Comparison of ENCODE assay signal across 8 cellular contexts in the genomic region with DNA sequence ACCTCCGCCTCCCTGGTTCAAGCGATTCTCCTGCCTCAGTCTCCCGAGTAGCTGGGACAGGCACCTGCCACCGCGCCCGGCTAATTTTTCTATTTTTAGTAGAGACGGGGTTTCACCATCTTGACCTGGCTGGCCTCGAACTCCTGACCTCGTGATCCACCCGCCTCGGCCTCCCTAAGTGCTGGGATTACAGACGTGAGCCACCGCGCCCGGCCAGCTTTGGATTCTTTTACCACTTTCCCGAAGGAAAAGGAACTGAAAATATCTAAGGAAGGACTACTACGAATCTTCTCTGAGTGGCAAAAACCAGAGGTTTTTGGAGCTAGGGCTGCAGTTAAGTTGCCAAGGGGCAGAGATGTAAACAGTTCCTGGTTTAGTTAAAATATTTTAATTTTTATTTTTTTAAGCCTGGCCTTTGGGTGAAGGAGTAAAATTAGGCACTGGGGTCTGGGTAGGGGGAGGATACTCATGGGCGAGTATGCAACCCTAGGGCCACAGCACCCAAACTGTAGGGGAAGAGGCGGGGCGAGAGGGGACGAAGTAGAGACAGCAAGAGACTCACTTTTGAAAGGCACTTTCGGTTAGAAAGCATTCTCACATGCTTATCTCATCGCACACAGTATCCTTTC. TPM values are rescaled to one million over a fixed set of nuclear protein-coding genes. Genes with fewer than 3 reads are reported as not detected.
A peak's percentile ranks its signal among the peaks of the same experiment; 100 is the strongest.
DNase-seq lines count a peak whose midpoint lies in the region; ATAC-seq and TF ChIP-seq lines count a peak whose summit lies in the region.

No MANE protein-coding gene starts in this region.

- DNase-seq in MCF 10A (ENCODE audit: unreplicated experiment) = no peak
- peak in 1 of 2 donors; percentile 25 for DNase-seq in memory B cell (ENCODE audit: low spot score in 2 of 2)
- DNase-seq in NCI-H526 treated with DMSO at 0.1 percent for 48 hours (lab: John Stamatoyannopoulos, UW) = no peak
- DNase-seq in NCI-H2171 (lab: John Stamatoyannopoulos, UW) = no peak
- no peak for DNase-seq in kidney tubule cell (ENCODE audit: low spot score)

- peak overlapping the region; percentile 88 for H3K27ac ChIP-seq in OCI-LY3 (ENCODE audit: low read length)
- H3K27ac ChIP-seq in stomach smooth muscle (ENCODE audit: low read length) = peak overlapping the region; percentile 91

- TSS peak; percentile 58 for BruUV-seq in MCF 10A (replicated peaks; lab: Mats Ljungman, UMichigan)

- CTCF ChIA-PET in MCF 10A (lab: Yijun Ruan, JAX) = interaction anchor here (0.7 to 2.6 kb wide), 5 partner anchors 40 to 268 kb away, joined by 3 to 16 read pairs (median 5); a partner anchor contains a TSS

- H3K4me3 Mint-ChIP-seq in MCF 10A (ENCODE audit: unreplicated experiment) (peak overlapping the region; percentile 98), memory B cell (peak overlapping the region; percentile 96)

- H3K27me3 Mint-ChIP-seq in MCF 10A (ENCODE audit: insufficient read depth, unreplicated experiment) (no peaks in the 10 kb centered on the region), memory B cell (no peaks in the 10 kb centered on the region)

- ATAC-seq in GM19372 (IDR thresholded peaks at IDR 0.05; ENCODE audit: low read depth, unreplicated experiment) (peak; percentile 45), memory B cell (ENCODE audit: low read depth) (no peak)

- H3K9ac ChIP-seq in OCI-LY3 (ENCODE audit: low read length) = peak overlapping the region; percentile 78
- peak overlapping the region; percentile 88 to 95 for H3K9ac ChIP-seq in stomach smooth muscle (ENCODE audit: low read length in 2 of 2)

- H4K20me1 ChIP-seq in OCI-LY3 (ENCODE audit: insufficient read depth, low read length) = no peaks in the 10 kb centered on the region

- H3K36me3 Mint-ChIP-seq in MCF 10A (ENCODE audit: insufficient read depth, unreplicated experiment) = peaks cover 8% of the 10 kb centered on the region
- peaks cover 3% of the 10 kb centered on the region for H3K36me3 Mint-ChIP-seq in memory B cell

- peak overlapping the region; percentile 81 for H2AFZ ChIP-seq in OCI-LY3 (ENCODE audit: low read depth, low read length)

- no peaks in the 10 kb centered on the region for H3K9me3 ChIP-seq in OCI-LY3 (ENCODE audit: insufficient read depth, low read length)
- H3K9me3 ChIP-seq in stomach smooth muscle (ENCODE audit: control insufficient read depth in 2 of 2, low read length in 2 of 2) = no peaks in the 10 kb centered on the region

- TF ChIP-seq CTCF in OCI-LY3 (IDR thresholded peaks at IDR 0.05; ENCODE audit: low read depth, low read length) (no peak), MCF 10A (IDR thresholded peaks at IDR 0.05; ENCODE audit: unreplicated experiment) (no peak)

- H3K27ac Mint-ChIP-seq in MCF 10A (ENCODE audit: low read depth, unreplicated experiment) = peak overlapping the region; percentile 98
- peak overlapping the region; percentile 100 for H3K27ac Mint-ChIP-seq in memory B cell

- no peaks in the 10 kb centered on the region for H3K9me3 Mint-ChIP-seq in MCF 10A (ENCODE audit: unreplicated experiment)
- H3K9me3 Mint-ChIP-seq in memory B cell = no peaks in the 10 kb centered on the region

- H3K4me3 ChIP-seq in OCI-LY3 (ENCODE audit: low read length) (peak overlapping the region; percentile 93), stomach smooth muscle (ENCODE audit: low read length in 2 of 2) (peak overlapping the region; percentile 94 to 95)

- H3K4me1 Mint-ChIP-seq in MCF 10A (ENCODE audit: insufficient read depth, unreplicated experiment) = peaks cover 21% of the 10 kb centered on the region
- peaks cover 22% of the 10 kb centered on the region for H3K4me1 Mint-ChIP-seq in memory B cell

- intact Hi-C loops in MCF 10A (cut with micrococcal nuclease) = loop anchor here (5.0 kb wide), 2 partner anchors 139 to 246 kb away; no protein-coding TSS in a partner anchor

- H3K27me3 ChIP-seq in OCI-LY3 (ENCODE audit: low read depth, low read length) = no peaks in the 10 kb centered on the region
- no peaks in the 10 kb centered on the region for H3K27me3 ChIP-seq in stomach smooth muscle (ENCODE audit: control insufficient read depth in 1 of 2, insufficient read depth in 2 of 2, low read length in 2 of 2)

- peaks cover 90% of the 10 kb centered on the region for H3K79me2 ChIP-seq in OCI-LY3 (ENCODE audit: low read length)

- POLR2A ChIA-PET in MCF 10A (lab: Yijun Ruan, JAX) = interaction anchor here (0.6 to 5.4 kb wide), 20 partner anchors 9 to 438 kb away, joined by 3 to 287 read pairs (median 9); a partner anchor contains a TSS

- peak overlapping the region; percentile 84 for H3K4me2 ChIP-seq in OCI-LY3 (ENCODE audit: low read length)

- H3K36me3 ChIP-seq in OCI-LY3 (replicated peaks; ENCODE audit: low read depth, low read length) (peaks cover 29% of the 10 kb centered on the region), stomach smooth muscle (ENCODE audit: control insufficient read depth in 2 of 2, insufficient read depth in 2 of 2, low read length in 2 of 2) (no peaks in the 10 kb centered on the region)

- H3K4me1 ChIP-seq in OCI-LY3 (ENCODE audit: low read length) = peaks cover 24% of the 10 kb centered on the region
- H3K4me1 ChIP-seq in stomach smooth muscle (ENCODE audit: control insufficient read depth, insufficient read depth, low read length) = peaks cover 6% of the 10 kb centered on the region

RNA-seq across cellular contexts. Expression of a gene that starts 0.5 kb away (rescaled TPM):
- 35.5 and 35.8 TPM in 2 replicates for total RNA-seq in MCF 10A (2022)

RNA-seq across cellular contexts. Expression of a gene that starts 40.9 kb away (rescaled TPM):
- total RNA-seq in MCF 10A (2022) = 505 and 547 TPM in 2 replicates
